Comparison of ENCODE assay signal across 8 cellular contexts in genomic region chr6:82006027-82006738, GRCh38.
DNase-seq lines count a peak whose midpoint lies in the region; ATAC-seq, FAIRE-seq and TF ChIP-seq lines count a peak whose summit lies in the region.

No MANE protein-coding gene starts in this region.

- H3K9ac ChIP-seq in H1 (replicated peaks in 1 of 4; ENCODE audit: extremely low read depth in 1 of 4, low read depth in 3 of 4, low read length in 3 of 4), result no peak overlapping the region

- H4K20me1 ChIP-seq in H1 (replicated peaks in 1 of 2; ENCODE audit: control insufficient read depth in 1 of 2, insufficient read depth in 2 of 2, low read length in 2 of 2), result no peaks in the 10 kb centered on the region

- no peak overlapping the region for H3K4me2 ChIP-seq in H1 (ENCODE audit: insufficient read depth in 1 of 2, low read depth in 2 of 2, low read length in 2 of 2)

- H3K18ac ChIP-seq in H1 (ENCODE audit: extremely low read depth, low read length), result no peak overlapping the region; the same call in 1 of the 2 replicates

- no peaks in the 10 kb centered on the region for H3K79me2 ChIP-seq in H1 (ENCODE audit: control insufficient read depth in 1 of 2, insufficient read depth in 2 of 2, low read length in 2 of 2)

- CTCF ChIA-PET in H1 (lab: Charles Lee; ENCODE audit: partially characterized antibody), result interaction anchor here (0.5 to 3.5 kb wide), 31 partner anchors 9 to 791 kb away, joined by 3 to 25 read pairs (median 4); no protein-coding TSS in a partner anchor

- H4K5ac ChIP-seq in H1 (ENCODE audit: insufficient read length, low read depth, low read length), result no peak overlapping the region

- H3K27me3 ChIP-seq in H1 (replicated peaks in 1 of 4; ENCODE audit: control insufficient read depth in 3 of 4, extremely low read depth in 1 of 4, insufficient read depth in 3 of 4, low read length in 3 of 4), result no peaks in the 10 kb centered on the region
- H3K27me3 ChIP-seq in ovary, result no peaks in the 10 kb centered on the region

- TF ChIP-seq CTCF in H1 (IDR thresholded peaks at IDR 0.05; ENCODE audit: control extremely low read depth in 1 of 3, insufficient read depth in 1 of 3, low read depth in 1 of 3, low read length in 3 of 3) (peak; percentile 22 to 71 (median 60)), ovary (IDR thresholded peaks at IDR 0.05) (peak in 2 of 3 donors; percentile 25 to 27)

- POLR2A ChIA-PET in H1 (lab: Charles Lee; ENCODE audit: partially characterized antibody), result no interaction called here

- DNase-seq in A172 (ENCODE audit: low spot score) (peak; percentile 35), NCI-H748 treated with DMSO at 0.1 percent for 48 hours (lab: John Stamatoyannopoulos, UW) (peak; percentile 58), H1 (ENCODE audit: low read depth in 1 of 2, low spot score in 2 of 2) (peak in 1 of 2 experiments; percentile 46), ovary (peak in 2 of 5 donors; percentile 15 to 23), activated T-cell treated with anti-CD3 and anti-CD28 coated beads for 4 hours (no peak), middle frontal gyrus (ENCODE audit: extremely low spot score, low spot score) (no peak)

- H2AFZ ChIP-seq in H1 (ENCODE audit: low read length), result no peak overlapping the region

- TF ChIP-seq EP300 in H1 (IDR thresholded peaks at IDR 0.05; ENCODE audit: borderline replicate concordance in 1 of 2, low read depth in 2 of 2, low read length in 2 of 2) (no peak), ovary (IDR thresholded peaks at IDR 0.05) (no peak)

- no peak overlapping the region for H2BK5ac ChIP-seq in H1 (ENCODE audit: low read depth, low read length)

- no peak overlapping the region for H2BK12ac ChIP-seq in H1 (ENCODE audit: low read depth, low read length)

- no peak overlapping the region for H2BK120ac ChIP-seq in H1 (replicated peaks; ENCODE audit: low read depth, low read length)

- H4K8ac ChIP-seq in H1 (ENCODE audit: extremely low read depth, insufficient read depth, low read length), result no peak overlapping the region; the same call in 1 of the 2 replicates

- no peak overlapping the region for H3K14ac ChIP-seq in H1 (ENCODE audit: insufficient read length)

- H2BK20ac ChIP-seq in H1 (ENCODE audit: low read length), result no peak overlapping the region

- TF ChIP-seq POLR2A in H1 (IDR thresholded peaks at IDR 0.05; ENCODE audit: control extremely low read depth in 1 of 2, low read depth in 2 of 2, low read length in 2 of 2) (no peak), ovary (IDR thresholded peaks at IDR 0.05) (no peak)

- no peaks in the 10 kb centered on the region for H3K79me1 ChIP-seq in H1 (ENCODE audit: low read depth, low read length)

- H3K4me3 ChIP-seq in H1 (ENCODE audit: extremely low read depth in 1 of 4, insufficient read depth in 2 of 4, low read depth in 3 of 4, low read length in 4 of 4) (no peak overlapping the region), ovary (no peak overlapping the region)

- H3K56ac ChIP-seq in H1 (replicated peaks; ENCODE audit: insufficient read length, low read depth, low read length), result no peak overlapping the region

- no peak overlapping the region for H3K4ac ChIP-seq in H1 (replicated peaks; ENCODE audit: insufficient read length, low read depth, low read length)

- ATAC-seq in GM18502 (IDR thresholded peaks at IDR 0.05; ENCODE audit: poor library complexity, unreplicated experiment) (peak; percentile 90), HG02852 (IDR thresholded peaks at IDR 0.05; ENCODE audit: unreplicated experiment) (peak; percentile 88)

- H2AK5ac ChIP-seq in H1 (ENCODE audit: low read depth, low read length), result no peak overlapping the region

- peak overlapping the region; percentile 16 for H4K91ac ChIP-seq in H1 (replicated peaks; ENCODE audit: insufficient read length, low read length)

- H3K4me1 ChIP-seq in H1 (replicated peaks in 1 of 4; ENCODE audit: control insufficient read depth in 3 of 4, insufficient read depth in 4 of 4, low read length in 3 of 4) (no peaks in the 10 kb centered on the region), ovary (ENCODE audit: insufficient read depth) (no peaks in the 10 kb centered on the region)

- H3K36me3 ChIP-seq in H1 (ENCODE audit: control insufficient read depth in 2 of 4, insufficient read depth in 4 of 4, low read length in 3 of 4) (no peaks in the 10 kb centered on the region), ovary (no peaks in the 10 kb centered on the region)

- H3K23ac ChIP-seq in H1 (ENCODE audit: insufficient read length), result no peak overlapping the region

- no peak overlapping the region; the same call in 1 of the 2 replicates for H2BK15ac ChIP-seq in H1 (ENCODE audit: low read length)

- H3K23me2 ChIP-seq in H1 (ENCODE audit: low read depth, low read length), result no peaks in the 10 kb centered on the region

- TF ChIP-seq RAD21 in H1 (IDR thresholded peaks at IDR 0.05 in 1 of 2, conservative IDR thresholded peaks at IDR 0.05 in 1 of 2; ENCODE audit: low read depth in 2 of 2, low read length in 2 of 2), result peak; percentile 77 to 82

- 69% methylated on average over 5 of the region's 5 CpGs; no CpG with 5 or more reads in 1 of the 2 experiments for WGBS in H1 (ENCODE audit: extremely low coverage in 1 of 2, insufficient coverage in 1 of 2, insufficient read length in 1 of 2, insufficient replicate concordance in 2 of 2, low coverage in 1 of 2, low lambda C conversion rate in 2 of 2, missing lambda C conversion rate in 1 of 2), 2 experiments
- WGBS in ovary, 3 donors, result 63 to 88% (median 70%) methylated on average over 5 of the region's 5 CpGs

- H3K27ac ChIP-seq in H1 (ENCODE audit: low read depth, low read length) (no peak overlapping the region), ovary (no peak overlapping the region)

- intact Hi-C loops in ovary (cut with DNase I), result no loop called here

- peaks cover 0 to 14% of the 10 kb centered on the region in 2 experiments; a peak in 2 of 4 replicates for H3K9me3 ChIP-seq in H1 (ENCODE audit: insufficient read depth in 2 of 2, low read depth in 1 of 2, low read length in 1 of 2)
- no peaks in the 10 kb centered on the region for H3K9me3 ChIP-seq in ovary

- no peak for FAIRE-seq in H1 (lab: Jason Lieb, UNC)

TF ChIP-seq in H1, 55 proteins besides CTCF, POLR2A, EP300 and RAD21:
- TF ChIP-seq YY1 (IDR thresholded peaks at IDR 0.05; ENCODE audit: low read depth, low read length), result peak; percentile 59; the same call in 1 of the 2 replicates
- TF ChIP-seq KDM1A (IDR thresholded peaks at IDR 0.05; ENCODE audit: borderline replicate concordance, low read length), result peak; percentile 55; the same call in 1 of the 2 replicates
- TF ChIP-seq CHD2 (IDR thresholded peaks at IDR 0.05; ENCODE audit: low read length), result no peak
TF ChIP-seq in H1: peak in this region for 2.

Comparison
In these comparisons a context has a peak if more than half of its experiments do, and no peak if none do; other contexts are left out.
1. DNase-seq: peak in A172 (single experiment) and NCI-H748 treated with DMSO at 0.1 percent for 48 hours (single experiment); none in activated T-cell treated with anti-CD3 and anti-CD28 coated beads for 4 hours (single experiment) and middle frontal gyrus (single experiment).